ENCODE assay signal across 31 cellular contexts in genomic region chr6:86765211-86765610, GRCh38.
"Had no signal": no experiment of that assay in that cellular context is flagged by ENCODE, and none has a peak within 500 bp of the region (broad histone marks: within the 10 kb centered on the region; RNA-seq: fewer than 3 reads in every experiment).

No MANE protein-coding gene starts in this region.

- H3K36me3 ChIP-seq: adrenal gland, ascending aorta, brain microvascular endothelial cell, breast epithelium, cardiac muscle cell had no signal

- H3K9me3 ChIP-seq: adrenal gland had no signal

- H3K4me1 ChIP-seq: adrenal gland, ascending aorta, body of pancreas, breast epithelium had no signal

- DNase-seq: activated effector memory CD4-positive, alpha-beta T cell treated with anti-CD3 and anti-CD28 coated beads, Interleukin-2, amount 50 U/mL, for 16 hours; activated effector memory CD4-positive, alpha-beta T cell treated with Interleukin-2 at 50 U/mL for 16 hours; activated gamma-delta T cell; activated gamma-delta T cell treated with Interleukin-2 at 50 U/mL for 16 hours; activated naive CD4-positive, alpha-beta T cell; activated naive CD4-positive, alpha-beta T cell treated with anti-CD3 and anti-CD28 coated beads for 36 hours; activated naive CD4-positive, alpha-beta T cell treated with anti-CD3 and anti-CD28 coated beads, Interleukin-2, amount 10 ng/mL, durations not matched to agents 7 days and 5 days; activated naive CD4-positive, alpha-beta T cell treated with anti-CD3 and anti-CD28 coated beads, Interleukin-2, amount 50 U/mL, for 16 hours; activated naive CD4-positive, alpha-beta T cell treated with Interleukin-2 at 50 U/mL for 16 hours; activated naive CD8-positive, alpha-beta T cell treated with anti-CD3 and anti-CD28 coated beads for 36 hours; activated naive CD8-positive, alpha-beta T cell treated with anti-CD3 and anti-CD28 coated beads, Interleukin-2, amount 10 ng/mL, durations not matched to agents 7 days and 5 days; activated naive CD8-positive, alpha-beta T cell treated with anti-CD3 and anti-CD28 coated beads, Interleukin-2, amount 50 U/mL, for 24 hours; activated T-cell treated with anti-CD3 and anti-CD28 coated beads, Interleukin-2, amount 50 U/mL, for 1 hour; activated T-cell treated with anti-CD3 and anti-CD28 coated beads, Interleukin-2, amount 50 U/mL, for 24 hours; activated T-cell treated with anti-CD3 and anti-CD28 coated beads, Interleukin-2, amount 50 U/mL, for 4 hours; activated T-cell treated with anti-CD3 and anti-CD28 coated beads, Interleukin-2, amount 50 U/mL, for 48 hours; activated T-cell treated with anti-CD3 and anti-CD28 coated beads, Interleukin-2, amount 50 U/mL, for 72 hours; adrenal gland; amniotic stem cell; amygdala; anterior cingulate cortex; aorta; body of pancreas; brain microvascular endothelial cell; central memory CD4-positive, alpha-beta T cell; cerebellar nuclear complex had no signal

- H3K27me3 ChIP-seq: adrenal gland, ascending aorta, body of pancreas, brain microvascular endothelial cell, breast epithelium, cardiac muscle cell had no signal

- H3K27ac ChIP-seq: adrenal gland, ascending aorta, body of pancreas, brain microvascular endothelial cell, breast epithelium, cardiac muscle cell had no signal

- H3K4me3 ChIP-seq: adrenal gland, ascending aorta, body of pancreas, breast epithelium, cardiac muscle cell had no signal

- ATAC-seq: activated naive CD4-positive, alpha-beta T cell treated with anti-CD3 and anti-CD28 coated beads, Interleukin-2, amount 50 U/mL, for 72 hours; activated naive CD8-positive, alpha-beta T cell treated with anti-CD3 and anti-CD28 coated beads, Interleukin-2, amount 50 U/mL, for 24 hours; activated T-cell treated with anti-CD3 and anti-CD28 coated beads, Interleukin-2, amount 50 U/mL, for 4 hours; activated T-cell treated with anti-CD3 and anti-CD28 coated beads, Interleukin-2, amount 50 U/mL, for 72 hours; activated T-helper 17 cell treated with anti-CD3 and anti-CD28 coated beads, Interleukin-2, amount 50 U/mL, for 72 hours; body of pancreas had no signal
